In the genomic region with DNA sequence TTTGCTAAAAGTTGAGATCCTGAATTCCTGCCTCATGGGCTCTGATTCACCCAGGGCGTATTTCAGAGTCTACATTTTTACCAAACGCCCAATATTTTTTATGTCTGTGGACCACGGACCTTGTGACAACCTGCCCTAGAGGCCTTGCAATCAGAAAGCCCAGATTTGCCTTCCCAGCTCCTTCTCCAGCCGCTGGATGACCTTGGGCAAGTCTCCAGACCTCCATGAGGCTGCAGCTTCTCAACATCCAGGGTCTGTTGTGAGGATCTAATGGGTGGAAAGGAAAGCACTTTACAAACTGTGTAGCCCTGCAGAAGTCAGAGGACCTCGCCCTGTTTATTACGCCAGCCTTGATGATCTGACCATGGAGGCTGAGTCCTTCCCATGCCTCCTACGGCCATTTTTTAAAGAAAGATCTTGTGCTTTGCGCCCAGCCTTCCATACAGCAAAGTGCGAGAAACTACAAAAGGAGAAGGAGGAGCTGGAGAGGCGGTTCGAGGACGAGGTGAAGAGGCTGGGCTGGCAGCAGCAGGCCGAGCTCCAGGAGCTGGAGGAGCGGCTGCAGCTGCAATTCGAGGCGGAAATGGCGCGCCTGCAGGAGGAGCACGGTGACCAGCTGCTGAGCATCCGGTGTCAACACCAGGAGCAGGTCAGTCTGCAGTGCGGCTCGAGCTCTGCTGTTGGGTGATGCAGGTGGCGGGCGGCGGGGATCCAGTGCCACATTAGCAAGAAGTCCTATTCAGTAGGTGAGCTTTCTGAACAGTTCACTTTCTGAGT, we compare ENCODE assay signal across 19 cellular contexts.
A peak's percentile ranks its signal among the peaks of the same experiment; 100 is the strongest.
DNase-seq lines count a peak whose midpoint lies in the region; ATAC-seq and TF ChIP-seq lines count a peak whose summit lies in the region.
"Had no signal": no experiment of that assay in that cellular context is flagged by ENCODE, and none has a peak within 500 bp of the region (broad histone marks: within the 10 kb centered on the region; RNA-seq: fewer than 3 reads in every experiment).

No MANE protein-coding gene starts in this region.

- H3K4me3 ChIP-seq in right cardiac atrium (ENCODE audit: low read length) (no peak overlapping the region), endodermal cell (ENCODE audit: low read length) (no peak overlapping the region), testis (no peak overlapping the region), GM23248 (no peak overlapping the region)
- H3K4me3 ChIP-seq: dorsolateral prefrontal cortex had no signal

- in situ Hi-C loops in GM23248 (cut with MboI): no loop called here

- H3K4me1 Mint-ChIP-seq in endodermal cell: peaks cover 24% of the 10 kb centered on the region
- H3K4me1 Mint-ChIP-seq: activated CD4-positive, alpha-beta T cell treated with anti-CD3 and anti-CD28 coated beads for 36 hours had no signal

- ATAC-seq in right cardiac atrium (no peak), HG02678 (IDR thresholded peaks at IDR 0.05; ENCODE audit: unreplicated experiment) (no peak), left lobe of liver (no peak)
- ATAC-seq: activated CD4-positive, alpha-beta T cell treated with anti-CD3 and anti-CD28 coated beads for 36 hours; stimulated activated memory B cell treated with anti-CD40 and anti-IgM and Interleukin-4, amounts not matched to agents 10 μg/mL and 1 μg/mL and 100 μg/mL, for 72 hours had no signal

- H3K4me2 ChIP-seq in GM23248 (ENCODE audit: unreplicated experiment): no peak overlapping the region
- H3K4me2 ChIP-seq: SK-N-SH had no signal

- peaks cover 21% of the 10 kb centered on the region for H3K27me3 Mint-ChIP-seq in endodermal cell (ENCODE audit: insufficient read depth)
- H3K27me3 Mint-ChIP-seq: stimulated activated memory B cell treated with anti-CD40 and anti-IgM and Interleukin-4, amounts not matched to agents 10 μg/mL and 1 μg/mL and 100 μg/mL, for 72 hours had no signal

- H3K36me3 ChIP-seq in endodermal cell (ENCODE audit: control insufficient read depth, insufficient read depth, low read length): no peaks in the 10 kb centered on the region
- H3K36me3 ChIP-seq in testis (ENCODE audit: low read depth, missing control alignments): no peaks in the 10 kb centered on the region
- no peaks in the 10 kb centered on the region for H3K36me3 ChIP-seq in GM23248 (ENCODE audit: low read depth)

- H3K27ac Mint-ChIP-seq in endodermal cell: no peak overlapping the region
- H3K27ac Mint-ChIP-seq: activated CD4-positive, alpha-beta T cell treated with anti-CD3 and anti-CD28 coated beads for 36 hours; HFFc6; stimulated activated memory B cell treated with anti-CD40 and anti-IgM and Interleukin-4, amounts not matched to agents 10 μg/mL and 1 μg/mL and 100 μg/mL, for 72 hours had no signal

- DNase-seq in cardiac septum (ENCODE audit: low spot score) (peak; percentile 74), right cardiac atrium (no peak), NCI-H187 treated with DMSO at 0.1 percent for 48 hours (lab: John Stamatoyannopoulos, UW) (peak; percentile 38), endodermal cell (peak; percentile 52), testis (peak; percentile 48), GM23248 (no peak), left lobe of liver (ENCODE audit: low spot score) (no peak)
- DNase-seq: activated CD4-positive, alpha-beta T cell treated with anti-CD3 and anti-CD28 coated beads for 36 hours; activated gamma-delta T cell; dorsolateral prefrontal cortex; HFFc6; KBM-7; mesenchymal stem cell; NCI-H1694 treated with DMSO at 0.1 percent for 48 hours; SK-N-SH; stimulated activated CD4-positive, alpha-beta T cell treated with anti-CD3 and anti-CD28 coated beads, Interleukin-4, amount 100 ng/mL, for 1 hour; T-helper 2 cell had no signal

- peaks cover 3% of the 10 kb centered on the region for H3K4me1 ChIP-seq in right cardiac atrium (ENCODE audit: control insufficient read depth, insufficient read depth, low read length)
- peaks cover 6% of the 10 kb centered on the region for H3K4me1 ChIP-seq in endodermal cell (ENCODE audit: control insufficient read depth, insufficient read depth, low read length)
- peaks cover 8% of the 10 kb centered on the region for H3K4me1 ChIP-seq in testis
- peaks cover 5% of the 10 kb centered on the region; the same call in 1 of the 2 replicates for H3K4me1 ChIP-seq in GM23248 (ENCODE audit: insufficient read depth)

- intact Hi-C loops in cardiac septum (cut with DNase I): loop anchor here (10.0 kb wide), 1 partner anchor 95 kb away; no protein-coding TSS in a partner anchor
- intact Hi-C loops in right cardiac atrium (cut with DNase I): no loop called here
- intact Hi-C loops in testis (cut with DNase I; ENCODE audit: low total_unique reads): no loop called here

- TF ChIP-seq POLR2A in testis (IDR thresholded peaks at IDR 0.05): no peak

- no peak overlapping the region for H3K4me3 Mint-ChIP-seq in endodermal cell
- H3K4me3 Mint-ChIP-seq: activated CD4-positive, alpha-beta T cell treated with anti-CD3 and anti-CD28 coated beads for 36 hours; HFFc6; stimulated activated memory B cell treated with anti-CD40 and anti-IgM and Interleukin-4, amounts not matched to agents 10 μg/mL and 1 μg/mL and 100 μg/mL, for 72 hours had no signal

- 74% methylated on average over 25 of the region's 25 CpGs for WGBS in right cardiac atrium
- WGBS in endodermal cell (ENCODE audit: insufficient coverage in 1 of 2, insufficient read length in 1 of 2), 2 experiments: 86 to 92% methylated on average over 20 to 25 of the region's 25 CpGs
- 43 to 54% methylated on average over 22 to 25 of the region's 25 CpGs for WGBS in testis, 2 donors
- WGBS in GM23248 (ENCODE audit: low coverage in 1 of 2, low lambda C conversion rate in 2 of 2, missing lambda C conversion rate in 2 of 2), 2 experiments: 68 to 77% methylated on average over 25 of the region's 25 CpGs

- H3K79me2 ChIP-seq in GM23248 (ENCODE audit: insufficient read depth): no peaks in the 10 kb centered on the region

- H3K9ac ChIP-seq in endodermal cell (ENCODE audit: extremely low read depth, low read length, poor library complexity, severe bottlenecking) (no peak overlapping the region), GM23248 (no peak overlapping the region)
- H3K9ac ChIP-seq: SK-N-SH had no signal

- H3K27ac ChIP-seq in right cardiac atrium (ENCODE audit: low read length) (no peak overlapping the region), endodermal cell (ENCODE audit: low read depth, low read length) (no peak overlapping the region), testis (no peak overlapping the region), GM23248 (no peak overlapping the region)
- H3K27ac ChIP-seq: dorsolateral prefrontal cortex had no signal

- H3K36me3 Mint-ChIP-seq in endodermal cell (ENCODE audit: low read depth): no peaks in the 10 kb centered on the region
- H3K36me3 Mint-ChIP-seq: stimulated activated memory B cell treated with anti-CD40 and anti-IgM and Interleukin-4, amounts not matched to agents 10 μg/mL and 1 μg/mL and 100 μg/mL, for 72 hours had no signal

- H3K9me2 ChIP-seq in GM23248 (ENCODE audit: insufficient read depth): no peaks in the 10 kb centered on the region
- H3K9me2 ChIP-seq: SK-N-SH had no signal

- H3K27me3 ChIP-seq in right cardiac atrium (ENCODE audit: control insufficient read depth, insufficient read depth) (no peaks in the 10 kb centered on the region), endodermal cell (ENCODE audit: control insufficient read depth, insufficient read depth, low read length, poor library complexity, severe bottlenecking) (peaks cover 7% of the 10 kb centered on the region), testis (no peaks in the 10 kb centered on the region), GM23248 (replicated peaks; ENCODE audit: insufficient read depth) (no peaks in the 10 kb centered on the region)
- H3K27me3 ChIP-seq: dorsolateral prefrontal cortex had no signal

- no peaks in the 10 kb centered on the region for H3F3A ChIP-seq in GM23248 (ENCODE audit: insufficient read depth)

- H3K9me3 Mint-ChIP-seq in endodermal cell: no peaks in the 10 kb centered on the region
- H3K9me3 Mint-ChIP-seq: HFFc6; stimulated activated memory B cell treated with anti-CD40 and anti-IgM and Interleukin-4, amounts not matched to agents 10 μg/mL and 1 μg/mL and 100 μg/mL, for 72 hours had no signal

- no peak overlapping the region for H2AFZ ChIP-seq in GM23248

- no peaks in the 10 kb centered on the region for H3K9me3 ChIP-seq in right cardiac atrium (ENCODE audit: control insufficient read depth, low read length)
- no peaks in the 10 kb centered on the region for H3K9me3 ChIP-seq in endodermal cell (ENCODE audit: control insufficient read depth, low read length)
- no peaks in the 10 kb centered on the region for H3K9me3 ChIP-seq in testis
- no peaks in the 10 kb centered on the region for H3K9me3 ChIP-seq in GM23248 (ENCODE audit: low read depth)
- H3K9me3 ChIP-seq: SK-N-SH had no signal

- H4K20me1 ChIP-seq in GM23248 (ENCODE audit: insufficient read depth): no peaks in the 10 kb centered on the region

- TF ChIP-seq CTCF in endodermal cell (conservative IDR thresholded peaks at IDR 0.05) (no peak), testis (IDR thresholded peaks at IDR 0.05) (no peak)

Comparison
In these comparisons a context has a peak if more than half of its experiments do, and no peak if none do; other contexts are left out.
1. DNase-seq: peak in cardiac septum (single experiment), NCI-H187 treated with DMSO at 0.1 percent for 48 hours (single experiment), endodermal cell (single experiment) and testis (single experiment); none in right cardiac atrium (0 of 3), GM23248 (single experiment) and left lobe of liver (single experiment).